15 cellular contexts compared by ENCODE assay signal in the genomic region with DNA sequence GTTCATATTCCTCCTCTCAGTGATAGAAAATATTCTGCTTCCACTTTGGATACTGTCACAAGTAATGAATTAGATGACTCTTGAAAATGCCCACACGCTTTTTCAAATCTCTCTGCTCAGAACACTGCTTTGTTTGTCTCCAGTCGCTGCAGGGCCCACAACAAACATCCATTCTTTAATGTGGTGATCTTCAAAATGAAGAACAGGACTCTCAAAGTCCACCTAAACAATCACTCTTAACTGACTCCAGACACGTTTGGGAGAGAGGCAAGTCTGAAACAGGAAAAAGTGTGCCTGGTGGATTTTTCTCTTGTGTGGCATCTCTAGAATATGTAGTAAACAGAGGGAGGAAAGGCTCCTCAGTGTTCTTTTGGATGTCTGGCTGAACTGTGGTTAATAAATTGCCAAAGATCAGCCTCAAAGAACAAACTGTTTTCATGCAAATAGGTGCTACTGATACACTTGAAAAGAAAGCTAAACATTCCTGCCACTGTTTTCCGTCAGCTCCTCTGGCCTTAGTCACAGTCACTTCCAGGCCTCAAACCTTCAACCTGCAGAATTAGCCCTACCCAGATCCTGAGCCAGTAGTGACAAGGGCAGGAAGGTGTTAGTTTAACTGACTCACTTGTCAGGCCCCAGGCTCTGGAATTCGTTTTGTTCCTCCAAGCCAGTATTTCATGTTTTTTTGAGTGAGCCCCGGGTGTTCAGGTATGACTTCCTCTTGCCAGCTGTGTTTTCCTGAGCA.
DNase-seq lines count a peak whose midpoint lies in the region; ATAC-seq and TF ChIP-seq lines count a peak whose summit lies in the region.
"Had no signal": no experiment of that assay in that cellular context is flagged by ENCODE, and none has a peak within 500 bp of the region (broad histone marks: within the 10 kb centered on the region; RNA-seq: fewer than 3 reads in every experiment).

No MANE protein-coding gene starts in this region.

- no peak overlapping the region for H3K4me3 Mint-ChIP-seq in progenitor cell of endocrine pancreas (ENCODE audit: low read depth)

- peak overlapping the region; percentile 90 for H3K27ac Mint-ChIP-seq in progenitor cell of endocrine pancreas

- peaks cover 44% of the 10 kb centered on the region for H3K4me1 Mint-ChIP-seq in progenitor cell of endocrine pancreas (ENCODE audit: low read depth)

- H3K4me3 ChIP-seq in RWPE2 (ENCODE audit: severe bottlenecking), result no peak overlapping the region

- no peak overlapping the region for H3K27ac ChIP-seq in RWPE2 (ENCODE audit: poor library complexity, severe bottlenecking)

- ATAC-seq in RWPE2 (ENCODE audit: low read depth) (peak; percentile 60), GM21737 (IDR thresholded peaks at IDR 0.05; ENCODE audit: unreplicated experiment) (no peak)
- ATAC-seq: right cardiac atrium had no signal

- no peaks in the 10 kb centered on the region for H3K36me3 ChIP-seq in RWPE2 (ENCODE audit: low read depth)

- TF ChIP-seq CTCF in RWPE2 (IDR thresholded peaks at IDR 0.05; ENCODE audit: poor library complexity, severe bottlenecking) (no peak), progenitor cell of endocrine pancreas (IDR thresholded peaks at IDR 0.05; ENCODE audit: unreplicated experiment) (no peak)

- no peaks in the 10 kb centered on the region for H3K27me3 Mint-ChIP-seq in progenitor cell of endocrine pancreas

- H3K4me1 ChIP-seq in RWPE2 (ENCODE audit: insufficient read depth, poor library complexity, severe bottlenecking), result peaks cover 3% of the 10 kb centered on the region

- H3K36me3 Mint-ChIP-seq in progenitor cell of endocrine pancreas (ENCODE audit: insufficient read depth), result no peaks in the 10 kb centered on the region

- H3K9me3 ChIP-seq in RWPE2 (ENCODE audit: severe bottlenecking), result no peaks in the 10 kb centered on the region

- peak; percentile 12 for DNase-seq in HK-2 (ENCODE audit: unreplicated experiment)
- no peak for DNase-seq in RWPE2 (ENCODE audit: low spot score)
- peak; percentile 67 for DNase-seq in iPS-NIHi7 (ENCODE audit: extremely low spot score)
- DNase-seq in progenitor cell of endocrine pancreas (ENCODE audit: low spot score, unreplicated experiment), result no peak
- no peak for DNase-seq in NCI-H1436 treated with DMSO at 0.1 percent for 48 hours (lab: John Stamatoyannopoulos, UW)
- no peak for DNase-seq in GM19238 (ENCODE audit: insufficient read length, low spot score)
- DNase-seq in GOT3 (lab: John Stamatoyannopoulos, UW), result no peak
- DNase-seq: activated CD4-positive, alpha-beta T cell treated with anti-CD3 and anti-CD28 coated beads for 48 hours; C1 segment of cervical spinal cord; cortex of kidney; GF-D8; NCI-H1048; right cardiac atrium; T-helper 1 cell had no signal

- H3K27me3 ChIP-seq in RWPE2 (ENCODE audit: insufficient read depth, poor library complexity, severe bottlenecking), result no peaks in the 10 kb centered on the region

- H3K9me3 Mint-ChIP-seq in progenitor cell of endocrine pancreas (ENCODE audit: low read depth), result no peaks in the 10 kb centered on the region

Comparison
In these comparisons a context has a peak if more than half of its experiments do, and no peak if none do; other contexts are left out.
1. DNase-seq: peak in HK-2 (single experiment) and iPS-NIHi7 (single experiment); none in RWPE2 (single experiment), progenitor cell of endocrine pancreas (single experiment), NCI-H1436 treated with DMSO at 0.1 percent for 48 hours (single experiment), GM19238 (single experiment) and GOT3 (single experiment).